21 cellular contexts compared by ENCODE assay signal in genomic region chr17:55872374-55872773, GRCh38.
"Had no signal": no experiment of that assay in that cellular context is flagged by ENCODE, and none has a peak within 500 bp of the region (broad histone marks: within the 10 kb centered on the region; RNA-seq: fewer than 3 reads in every experiment).

No MANE protein-coding gene starts in this region.

- H3K4me1 Mint-ChIP-seq: activated CD4-positive, alpha-beta T cell treated with anti-CD3 and anti-CD28 coated beads, Interleukin-2, amount 10 ng/mL, durations not matched to agents 24 days and 14 days; natural killer cell; stimulated activated effector memory CD8-positive, alpha-beta T cell treated with anti-CD3 and anti-CD28 coated beads, Interleukin-12 subunit alpha, Interleukin-12 subunit beta, amount 100 ng/mL, for 72 hours had no signal

- H3K9me3 Mint-ChIP-seq: activated CD4-positive, alpha-beta T cell treated with anti-CD3 and anti-CD28 coated beads, Interleukin-2, amount 10 ng/mL, durations not matched to agents 24 days and 14 days; activated T-cell treated with anti-CD3 and anti-CD28 coated beads, Interleukin-2, amount 50 U/mL, for 24 hours; activated T-helper 2 cell treated with anti-CD3 and anti-CD28 coated beads, Interferon-gamma antibody, Interleukin-2, Interleukin-4, amounts not matched to agents 10 μg/mL and 5 μg/mL and 100 μg/mL, durations not matched to agents 14 hours and 24 hours and 36 hours had no signal

- H3K27ac Mint-ChIP-seq: activated CD4-positive, alpha-beta T cell treated with anti-CD3 and anti-CD28 coated beads, Interleukin-2, amount 10 ng/mL, durations not matched to agents 24 days and 14 days; activated CD8-positive, alpha-beta T cell treated with anti-CD3 and anti-CD28 coated beads, Interleukin-2, amount 10 ng/mL, durations not matched to agents 7 days and 5 days; activated T-cell treated with anti-CD3 and anti-CD28 coated beads, Interleukin-2, amount 50 U/mL, for 24 hours; activated T-helper 2 cell treated with anti-CD3 and anti-CD28 coated beads, Interferon-gamma antibody, Interleukin-2, Interleukin-4, amounts not matched to agents 10 μg/mL and 5 μg/mL and 100 μg/mL, durations not matched to agents 14 hours and 24 hours and 36 hours; natural killer cell; stimulated activated effector memory CD8-positive, alpha-beta T cell treated with anti-CD3 and anti-CD28 coated beads, Interleukin-12 subunit alpha, Interleukin-12 subunit beta, amount 100 ng/mL, for 72 hours had no signal

- H3K36me3 ChIP-seq: lower lobe of right lung, neutrophil, sigmoid colon, stomach, vagina had no signal

- FAIRE-seq: islet of Langerhans had no signal

- H3K79me2 ChIP-seq: parathyroid adenoma had no signal

- H3K36me3 Mint-ChIP-seq: natural killer cell; stimulated activated effector memory CD8-positive, alpha-beta T cell treated with anti-CD3 and anti-CD28 coated beads, Interleukin-12 subunit alpha, Interleukin-12 subunit beta, amount 100 ng/mL, for 72 hours had no signal

- H3K9me3 ChIP-seq: body of pancreas, lower lobe of right lung, neutrophil, sigmoid colon, stomach, vagina had no signal

- DNase-seq: activated CD4-positive, alpha-beta T cell treated with anti-CD3 and anti-CD28 coated beads, Interleukin-2, amount 10 ng/mL, durations not matched to agents 24 days and 14 days; activated CD8-positive, alpha-beta T cell treated with anti-CD3 and anti-CD28 coated beads, Interleukin-2, amount 10 ng/mL, durations not matched to agents 7 days and 5 days; activated naive CD4-positive, alpha-beta T cell treated with Interleukin-2 at 50 U/mL for 16 hours; activated T-cell treated with anti-CD3 and anti-CD28 coated beads, Interleukin-2, amount 50 U/mL, for 24 hours; body of pancreas; dermis blood vessel endothelial cell; foreskin fibroblast; hippocampal formation; left colon; lower lobe of right lung; natural killer cell; sigmoid colon; stimulated activated CD4-positive, alpha-beta T cell treated with anti-CD3 and anti-CD28 coated beads, Interleukin-4, amount 100 ng/mL, for 24 hours; stomach; trophoblast cell had no signal

- H3K27ac ChIP-seq: body of pancreas, lower lobe of right lung, neutrophil, parathyroid adenoma, sigmoid colon, stomach, vagina had no signal

- H3K4me1 ChIP-seq: body of pancreas, lower lobe of right lung, parathyroid adenoma, stomach, vagina had no signal

- ATAC-seq: activated CD8-positive, alpha-beta T cell treated with anti-CD3 and anti-CD28 coated beads, Interleukin-2, amount 10 ng/mL, durations not matched to agents 7 days and 5 days; body of pancreas; left colon; lower lobe of right lung; natural killer cell; stimulated activated effector memory CD8-positive, alpha-beta T cell treated with anti-CD3 and anti-CD28 coated beads, Interleukin-12 subunit alpha, Interleukin-12 subunit beta, amount 100 ng/mL, for 72 hours had no signal

- H3K9ac ChIP-seq: parathyroid adenoma had no signal

- H2AFZ ChIP-seq: parathyroid adenoma had no signal

- H3K4me3 ChIP-seq: body of pancreas, lower lobe of right lung, sigmoid colon, stomach, vagina had no signal

- H3K4me3 Mint-ChIP-seq: activated CD4-positive, alpha-beta T cell treated with anti-CD3 and anti-CD28 coated beads, Interleukin-2, amount 10 ng/mL, durations not matched to agents 24 days and 14 days; activated CD8-positive, alpha-beta T cell treated with anti-CD3 and anti-CD28 coated beads, Interleukin-2, amount 10 ng/mL, durations not matched to agents 7 days and 5 days; activated T-cell treated with anti-CD3 and anti-CD28 coated beads, Interleukin-2, amount 50 U/mL, for 24 hours; natural killer cell; stimulated activated effector memory CD8-positive, alpha-beta T cell treated with anti-CD3 and anti-CD28 coated beads, Interleukin-12 subunit alpha, Interleukin-12 subunit beta, amount 100 ng/mL, for 72 hours had no signal

- H3K27me3 ChIP-seq: body of pancreas, neutrophil, sigmoid colon, stomach, vagina had no signal
